10 cellular contexts compared by ENCODE assay signal in the genomic region with DNA sequence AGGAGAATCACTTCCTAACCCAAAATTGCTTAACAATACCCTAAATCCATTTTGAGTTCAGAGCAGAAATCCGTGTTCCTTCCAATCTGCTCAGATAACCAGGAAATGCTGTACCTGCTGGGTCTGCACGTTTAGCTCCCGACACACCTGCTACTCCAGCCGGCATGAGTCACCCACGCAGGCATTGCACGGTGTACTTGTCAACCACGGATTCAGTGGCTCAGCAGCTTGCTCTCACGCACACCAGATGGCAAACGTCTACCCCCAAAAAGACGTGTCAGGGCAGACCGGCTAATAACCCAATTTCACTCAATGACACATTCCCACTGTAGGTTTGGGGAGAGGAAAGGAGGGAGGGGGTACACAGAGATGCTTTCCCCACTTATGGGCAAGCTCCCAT.
DNase-seq lines count a peak whose midpoint lies in the region; ATAC-seq and TF ChIP-seq lines count a peak whose summit lies in the region.
"Had no signal": no experiment of that assay in that cellular context is flagged by ENCODE, and none has a peak within 500 bp of the region (broad histone marks: within the 10 kb centered on the region; RNA-seq: fewer than 3 reads in every experiment).

No MANE protein-coding gene starts in this region.

- peak overlapping the region; percentile 94 for H3K4me3 ChIP-seq in RWPE2 (ENCODE audit: severe bottlenecking)
- no peak overlapping the region for H3K4me3 ChIP-seq in upper lobe of left lung

- ATAC-seq in activated T-cell treated with anti-CD3 and anti-CD28 coated beads, Interleukin-2, amount 50 U/mL, for 4 hours, result no peak
- peak; percentile 72 for ATAC-seq in RWPE2 (ENCODE audit: low read depth)
- peak in 1 of 2 donors; percentile 83 for ATAC-seq in upper lobe of left lung (ENCODE audit: low FRiP score in 2 of 2)
- no peak for ATAC-seq in GM19467 (IDR thresholded peaks at IDR 0.05; ENCODE audit: unreplicated experiment)
- no peak for ATAC-seq in HG03457 (IDR thresholded peaks at IDR 0.05; ENCODE audit: unreplicated experiment)

- H3K4me1 ChIP-seq in RWPE2 (ENCODE audit: insufficient read depth, poor library complexity, severe bottlenecking) (peaks cover 40% of the 10 kb centered on the region), upper lobe of left lung (peaks cover 9 to 34% (median 22%) of the 10 kb centered on the region in 4 donors)

- H3K9me3 ChIP-seq in RWPE2 (ENCODE audit: severe bottlenecking) (no peaks in the 10 kb centered on the region), upper lobe of left lung (no peaks in the 10 kb centered on the region)

- WGBS in upper lobe of left lung, 2 donors, result 62 to 74% methylated on average over 11 of the region's 11 CpGs

- H3K9me3 Mint-ChIP-seq in activated T-cell treated with anti-CD3 and anti-CD28 coated beads, Interleukin-2, amount 50 U/mL, for 4 hours, result no peaks in the 10 kb centered on the region
- H3K9me3 Mint-ChIP-seq: stimulated activated naive CD8-positive, alpha-beta T cell treated with anti-CD3 and anti-CD28 coated beads, Interleukin-15, Interleukin-2, amounts not matched to agents 100 ng/mL and 50 ng/mL, for 24 hours had no signal

- H3K36me3 Mint-ChIP-seq in activated T-cell treated with anti-CD3 and anti-CD28 coated beads, Interleukin-2, amount 50 U/mL, for 4 hours (ENCODE audit: insufficient read depth), result no peaks in the 10 kb centered on the region

- no peaks in the 10 kb centered on the region for H3K27me3 ChIP-seq in RWPE2 (ENCODE audit: insufficient read depth, poor library complexity, severe bottlenecking)
- H3K27me3 ChIP-seq in upper lobe of left lung, result peaks cover 0 to 15% (median 4%) of the 10 kb centered on the region in 4 donors

- no peak for DNase-seq in activated T-cell treated with anti-CD3 and anti-CD28 coated beads, Interleukin-2, amount 50 U/mL, for 4 hours
- DNase-seq in activated T-cell treated with anti-CD3 and anti-CD28 coated beads, Interleukin-2, amount 50 U/mL, for 48 hours, result no peak
- peak; percentile 99 for DNase-seq in RWPE2 (ENCODE audit: low spot score)
- DNase-seq in glomerular visceral epithelial cell (ENCODE audit: extremely low spot score), result peak; percentile 90
- DNase-seq in upper lobe of left lung, result peak in 1 of 2 donors; percentile 90
- no peak for DNase-seq in germinal center (ENCODE audit: low spot score)
- DNase-seq: activated CD8-positive, alpha-beta memory T cell treated with anti-CD3 and anti-CD28 coated beads, Interleukin-2, amount 50 U/mL, for 48 hours had no signal

- H3K4me1 Mint-ChIP-seq in activated T-cell treated with anti-CD3 and anti-CD28 coated beads, Interleukin-2, amount 50 U/mL, for 4 hours (ENCODE audit: low read depth), result peaks cover 37% of the 10 kb centered on the region

- H3K27ac ChIP-seq in RWPE2 (ENCODE audit: poor library complexity, severe bottlenecking) (peak overlapping the region; percentile 96), upper lobe of left lung (peak overlapping the region in 3 of 4 donors; percentile 14 to 70 (median 60))

- peak in 1 of 4 donors; percentile 3 for TF ChIP-seq EP300 in upper lobe of left lung (IDR thresholded peaks at IDR 0.05)

- TF ChIP-seq POLR2A in upper lobe of left lung (IDR thresholded peaks at IDR 0.05), result peak in 1 of 4 donors; percentile 35

- TF ChIP-seq CTCF in RWPE2 (IDR thresholded peaks at IDR 0.05; ENCODE audit: poor library complexity, severe bottlenecking) (no peak), upper lobe of left lung (IDR thresholded peaks at IDR 0.05) (no peak)

- H3K4me3 Mint-ChIP-seq in activated T-cell treated with anti-CD3 and anti-CD28 coated beads, Interleukin-2, amount 50 U/mL, for 4 hours, result peak overlapping the region; percentile 2
- H3K4me3 Mint-ChIP-seq: stimulated activated naive CD8-positive, alpha-beta T cell treated with anti-CD3 and anti-CD28 coated beads, Interleukin-15, Interleukin-2, amounts not matched to agents 100 ng/mL and 50 ng/mL, for 24 hours had no signal

- peaks cover 30% of the 10 kb centered on the region for H3K36me3 ChIP-seq in RWPE2 (ENCODE audit: low read depth)
- H3K36me3 ChIP-seq in upper lobe of left lung, result no peaks in the 10 kb centered on the region

- peaks cover 37% of the 10 kb centered on the region for H3K27me3 Mint-ChIP-seq in activated T-cell treated with anti-CD3 and anti-CD28 coated beads, Interleukin-2, amount 50 U/mL, for 4 hours (ENCODE audit: low read depth)

Comparison
In these comparisons a context has a peak if more than half of its experiments do, and no peak if none do; other contexts are left out.
1. DNase-seq: peak in RWPE2 (single experiment) and glomerular visceral epithelial cell (single experiment); none in activated T-cell treated with anti-CD3 and anti-CD28 coated beads, Interleukin-2, amount 50 U/mL, for 4 hours (single experiment), activated T-cell treated with anti-CD3 and anti-CD28 coated beads, Interleukin-2, amount 50 U/mL, for 48 hours (0 of 2) and germinal center (single experiment).